In genomic region chr6:134187154-134187553, GRCh38 we compare ENCODE assay signal across 1 cellular context.
TF ChIP-seq lines count a peak whose summit lies in the region.

No MANE protein-coding gene starts in this region.

TF ChIP-seq in HepG2, 621 proteins besides CTCF, POLR2A, EP300 and RAD21 (continued from another document):
- TF ChIP-seq, protein P1, sequence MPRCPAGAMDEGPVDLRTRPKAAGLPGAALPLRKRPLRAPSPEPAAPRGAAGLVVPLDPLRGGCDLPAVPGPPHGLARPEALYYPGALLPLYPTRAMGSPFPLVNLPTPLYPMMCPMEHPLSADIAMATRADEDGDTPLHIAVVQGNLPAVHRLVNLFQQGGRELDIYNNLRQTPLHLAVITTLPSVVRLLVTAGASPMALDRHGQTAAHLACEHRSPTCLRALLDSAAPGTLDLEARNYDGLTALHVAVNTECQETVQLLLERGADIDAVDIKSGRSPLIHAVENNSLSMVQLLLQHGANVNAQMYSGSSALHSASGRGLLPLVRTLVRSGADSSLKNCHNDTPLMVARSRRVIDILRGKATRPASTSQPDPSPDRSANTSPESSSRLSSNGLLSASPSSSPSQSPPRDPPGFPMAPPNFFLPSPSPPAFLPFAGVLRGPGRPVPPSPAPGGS (CRISPR knock-in tag; IDR thresholded peaks at IDR 0.05) = no peak
- TF ChIP-seq NFE2 (CRISPR knock-in tag; IDR thresholded peaks at IDR 0.05) (no peak), ZNF143 (CRISPR knock-in tag; IDR thresholded peaks at IDR 0.05) (no peak), ZNF121 (CRISPR knock-in tag; IDR thresholded peaks at IDR 0.05) (no peak), ZNF44 (CRISPR knock-in tag; IDR thresholded peaks at IDR 0.05) (no peak), ETV6 (CRISPR knock-in tag; conservative IDR thresholded peaks at IDR 0.05) (no peak), TBX2 (CRISPR knock-in tag; IDR thresholded peaks at IDR 0.05; ENCODE audit: borderline replicate concordance) (no peak), ZNF768 (CRISPR knock-in tag; IDR thresholded peaks at IDR 0.05) (no peak), CEBPB (IDR thresholded peaks at IDR 0.05; ENCODE audit: borderline replicate concordance, low read depth, low read length) (no peak), IRF2 (CRISPR knock-in tag; IDR thresholded peaks at IDR 0.05) (no peak)
- TF ChIP-seq, protein P2, sequence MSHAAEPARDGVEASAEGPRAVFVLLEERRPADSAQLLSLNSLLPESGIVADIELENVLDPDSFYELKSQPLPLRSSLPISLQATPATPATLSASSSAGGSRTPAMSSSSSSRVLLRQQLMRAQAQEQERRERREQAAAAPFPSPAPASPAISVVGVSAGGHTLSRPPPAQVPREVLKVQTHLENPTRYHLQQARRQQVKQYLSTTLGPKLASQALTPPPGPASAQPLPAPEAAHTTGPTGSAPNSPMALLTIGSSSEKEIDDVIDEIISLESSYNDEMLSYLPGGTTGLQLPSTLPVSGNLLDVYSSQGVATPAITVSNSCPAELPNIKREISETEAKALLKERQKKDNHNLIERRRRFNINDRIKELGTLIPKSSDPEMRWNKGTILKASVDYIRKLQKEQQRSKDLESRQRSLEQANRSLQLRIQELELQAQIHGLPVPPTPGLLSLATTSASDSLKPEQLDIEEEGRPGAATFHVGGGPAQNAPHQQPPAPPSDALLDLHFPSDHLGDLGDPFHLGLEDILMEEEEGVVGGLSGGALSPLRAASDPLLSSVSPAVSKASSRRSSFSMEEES (CRISPR knock-in tag; IDR thresholded peaks at IDR 0.05) = peak; percentile 28; the same call in 1 of the 2 replicates
- TF ChIP-seq, protein P3, sequence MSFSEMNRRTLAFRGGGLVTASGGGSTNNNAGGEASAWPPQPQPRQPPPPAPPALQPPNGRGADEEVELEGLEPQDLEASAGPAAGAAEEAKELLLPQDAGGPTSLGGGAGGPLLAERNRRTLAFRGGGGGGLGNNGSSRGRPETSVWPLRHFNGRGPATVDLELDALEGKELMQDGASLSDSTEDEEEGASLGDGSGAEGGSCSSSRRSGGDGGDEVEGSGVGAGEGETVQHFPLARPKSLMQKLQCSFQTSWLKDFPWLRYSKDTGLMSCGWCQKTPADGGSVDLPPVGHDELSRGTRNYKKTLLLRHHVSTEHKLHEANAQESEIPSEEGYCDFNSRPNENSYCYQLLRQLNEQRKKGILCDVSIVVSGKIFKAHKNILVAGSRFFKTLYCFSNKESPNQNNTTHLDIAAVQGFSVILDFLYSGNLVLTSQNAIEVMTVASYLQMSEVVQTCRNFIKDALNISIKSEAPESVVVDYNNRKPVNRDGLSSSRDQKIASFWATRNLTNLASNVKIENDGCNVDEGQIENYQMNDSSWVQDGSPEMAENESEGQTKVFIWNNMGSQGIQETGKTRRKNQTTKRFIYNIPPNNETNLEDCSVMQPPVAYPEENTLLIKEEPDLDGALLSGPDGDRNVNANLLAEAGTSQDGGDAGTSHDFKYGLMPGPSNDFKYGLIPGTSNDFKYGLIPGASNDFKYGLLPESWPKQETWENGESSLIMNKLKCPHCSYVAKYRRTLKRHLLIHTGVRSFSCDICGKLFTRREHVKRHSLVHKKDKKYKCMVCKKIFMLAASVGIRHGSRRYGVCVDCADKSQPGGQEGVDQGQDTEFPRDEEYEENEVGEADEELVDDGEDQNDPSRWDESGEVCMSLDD (CRISPR knock-in tag; IDR thresholded peaks at IDR 0.05; ENCODE audit: borderline replicate concordance) = no peak
